10 cellular contexts compared by ENCODE assay signal in genomic region chr16:75317101-75317522, GRCh38.
DNase-seq lines count a peak whose midpoint lies in the region; ATAC-seq and TF ChIP-seq lines count a peak whose summit lies in the region.
"Had no signal": no experiment of that assay in that cellular context is flagged by ENCODE, and none has a peak within 500 bp of the region (broad histone marks: within the 10 kb centered on the region; RNA-seq: fewer than 3 reads in every experiment).

No MANE protein-coding gene starts in this region.

- ATAC-seq in IMR-90 (ENCODE audit: low read depth): no peak
- no peak for ATAC-seq in HG03135 (IDR thresholded peaks at IDR 0.05; ENCODE audit: unreplicated experiment)
- ATAC-seq in stimulated activated effector memory CD8-positive, alpha-beta T cell treated with anti-CD3 and anti-CD28 coated beads, Interleukin-12 subunit alpha, Interleukin-12 subunit beta, amount 100 ng/mL, for 72 hours: no peak
- ATAC-seq in GM18505 (IDR thresholded peaks at IDR 0.05; ENCODE audit: unreplicated experiment): no peak

- no peaks in the 10 kb centered on the region for H4K20me1 ChIP-seq in IMR-90 (ENCODE audit: insufficient read depth, low read length)

- no peaks in the 10 kb centered on the region for H3K9me3 Mint-ChIP-seq in nephron
- no peaks in the 10 kb centered on the region for H3K9me3 Mint-ChIP-seq in stimulated activated effector memory CD8-positive, alpha-beta T cell treated with anti-CD3 and anti-CD28 coated beads, Interleukin-12 subunit alpha, Interleukin-12 subunit beta, amount 100 ng/mL, for 72 hours

- H3K56ac ChIP-seq in IMR-90 (ENCODE audit: extremely low read depth, insufficient read depth, low read length): no peak overlapping the region

- no peaks in the 10 kb centered on the region for H3K27me3 Mint-ChIP-seq in nephron (ENCODE audit: low read depth)

- DNase-seq in EH (ENCODE audit: low read depth) (peak; percentile 26), IMR-90 (no peak), choroid plexus epithelial cell (ENCODE audit: low read depth) (peak; percentile 42), HCEC 1CT (no peak)
- DNase-seq in stimulated activated effector memory CD8-positive, alpha-beta T cell treated with anti-CD3 and anti-CD28 coated beads, Interleukin-12 subunit alpha, Interleukin-12 subunit beta, amount 100 ng/mL, for 72 hours (ENCODE audit: low spot score in 2 of 2): no peak
- DNase-seq: activated gamma-delta T cell treated with Interleukin-2 at 50 U/mL for 16 hours, Karpas-422 had no signal

- H4K91ac ChIP-seq in IMR-90 (ENCODE audit: insufficient read depth, low read depth, low read length): peak overlapping the region; percentile 19; the same call in 1 of the 2 replicates

- no TSS peak for BruUV-seq in IMR-90 (replicated peaks; lab: Mats Ljungman, UMichigan)

- H3K4ac ChIP-seq in IMR-90 (ENCODE audit: low read depth, low read length): peak overlapping the region; percentile 63

- peak overlapping the region; percentile 43; the same call in 1 of the 2 replicates for H4K5ac ChIP-seq in IMR-90 (ENCODE audit: low read depth, low read length)

- H2BK15ac ChIP-seq in IMR-90 (ENCODE audit: low read depth, low read length): peak overlapping the region; percentile 20; the same call in 1 of the 3 replicates

- H3K36me3 ChIP-seq in IMR-90 (ENCODE audit: control insufficient read depth, insufficient read depth, low read length): peaks cover 3% of the 10 kb centered on the region

- peak overlapping the region; percentile 15 for H2AK9ac ChIP-seq in IMR-90 (replicated peaks; ENCODE audit: low read depth, low read length, poor library complexity)

- intact Hi-C loops in IMR-90 (cut with micrococcal nuclease): no loop called here

- peak overlapping the region; percentile 61; the same call in 1 of the 2 replicates for H3K14ac ChIP-seq in IMR-90 (replicated peaks; ENCODE audit: low read depth, low read length)

- H3K27ac ChIP-seq in IMR-90 (ENCODE audit: insufficient read depth, low read length): no peak overlapping the region

- H2BK5ac ChIP-seq in IMR-90 (ENCODE audit: low read depth, low read length, poor library complexity, severe bottlenecking): peak overlapping the region; percentile 19

- peaks cover 14% of the 10 kb centered on the region for H3K4me1 ChIP-seq in IMR-90 (ENCODE audit: control insufficient read depth, insufficient read depth, low read length)

- H4K8ac ChIP-seq in IMR-90 (ENCODE audit: low read depth in 2 of 2, low read length in 2 of 2): peak overlapping the region in 1 of 2 experiments; percentile 52; a peak in 1 of 4 replicates

- H3K4me3 ChIP-seq in IMR-90 (ENCODE audit: insufficient read depth, low read depth, low read length) (no peak overlapping the region), choroid plexus epithelial cell (ENCODE audit: low read depth, low read length) (no peak overlapping the region)

- no peak overlapping the region for H3K4me2 ChIP-seq in IMR-90 (ENCODE audit: low read depth, low read length)

- dilution Hi-C loops in IMR-90 (cut with HindIII; ENCODE audit: low sequenced_read_pairs, unreplicated experiment): no loop called here

- TF ChIP-seq RAD21 in IMR-90 (IDR thresholded peaks at IDR 0.05; ENCODE audit: low read length): no peak

- 0 out of 2 replicates have a peak overlapping the region, but pooled peaks have one; percentile 19 for H3K23ac ChIP-seq in IMR-90 (ENCODE audit: low read depth, low read length)

- H3K27me3 ChIP-seq in IMR-90 (ENCODE audit: control insufficient read depth, insufficient read depth, low read length): no peaks in the 10 kb centered on the region

- H2BK120ac ChIP-seq in IMR-90 (ENCODE audit: low read depth, low read length): peak overlapping the region; percentile 44; the same call in 1 of the 2 replicates

- H3K79me1 ChIP-seq in IMR-90 (ENCODE audit: low read depth in 1 of 2, low read length in 2 of 2): peaks cover 5 to 35% of the 10 kb centered on the region in 2 experiments

- peak overlapping the region; percentile 93 for H2AK5ac ChIP-seq in IMR-90 (ENCODE audit: low read depth, low read length)

- H3K4me3 Mint-ChIP-seq in nephron: no peak overlapping the region
- no peak overlapping the region for H3K4me3 Mint-ChIP-seq in stimulated activated effector memory CD8-positive, alpha-beta T cell treated with anti-CD3 and anti-CD28 coated beads, Interleukin-12 subunit alpha, Interleukin-12 subunit beta, amount 100 ng/mL, for 72 hours

- peaks cover 7% of the 10 kb centered on the region for H3K9me1 ChIP-seq in IMR-90 (ENCODE audit: insufficient read depth, low read length)

- peak overlapping the region; percentile 83 to 95 (median 92) for H3K27ac Mint-ChIP-seq in nephron
- H3K27ac Mint-ChIP-seq in stimulated activated effector memory CD8-positive, alpha-beta T cell treated with anti-CD3 and anti-CD28 coated beads, Interleukin-12 subunit alpha, Interleukin-12 subunit beta, amount 100 ng/mL, for 72 hours: no peak overlapping the region

- TF ChIP-seq CTCF in IMR-90 (conservative IDR thresholded peaks at IDR 0.05; ENCODE audit: low read depth, low read length): no peak
- no peak for TF ChIP-seq CTCF in choroid plexus epithelial cell (conservative IDR thresholded peaks at IDR 0.05; ENCODE audit: low read depth, low read length)
- TF ChIP-seq CTCF in nephron (IDR thresholded peaks at IDR 0.05; ENCODE audit: unreplicated experiment in 3 of 3): no peak

- POLR2A ChIA-PET in IMR-90 (lab: Charles Lee; ENCODE audit: unreplicated experiment): no interaction called here

- no peaks in the 10 kb centered on the region for H3K9me3 ChIP-seq in IMR-90 (ENCODE audit: control insufficient read depth, insufficient read depth, low read length)

- H3K9ac ChIP-seq in IMR-90 (ENCODE audit: low read depth, low read length): no peak overlapping the region

- peaks cover 27% of the 10 kb centered on the region for H3K36me3 Mint-ChIP-seq in nephron (ENCODE audit: low read depth)
- H3K36me3 Mint-ChIP-seq in stimulated activated effector memory CD8-positive, alpha-beta T cell treated with anti-CD3 and anti-CD28 coated beads, Interleukin-12 subunit alpha, Interleukin-12 subunit beta, amount 100 ng/mL, for 72 hours: no peaks in the 10 kb centered on the region

- CTCF ChIA-PET in IMR-90 (lab: Yijun Ruan, JAX): interaction anchor here (0.6 kb wide), 2 partner anchors 12 to 1709 kb away, joined by 3 read pairs; no protein-coding TSS in a partner anchor

- peaks cover 22% of the 10 kb centered on the region for H3K4me1 Mint-ChIP-seq in nephron
- peaks cover 24% of the 10 kb centered on the region for H3K4me1 Mint-ChIP-seq in stimulated activated effector memory CD8-positive, alpha-beta T cell treated with anti-CD3 and anti-CD28 coated beads, Interleukin-12 subunit alpha, Interleukin-12 subunit beta, amount 100 ng/mL, for 72 hours

- no peak overlapping the region for H2AFZ ChIP-seq in IMR-90 (replicated peaks; ENCODE audit: low read length, poor library complexity)

- TF ChIP-seq POLR2A in IMR-90 (IDR thresholded peaks at IDR 0.05; ENCODE audit: low read depth, low read length): no peak
- TF ChIP-seq POLR2A in GM18505 (IDR thresholded peaks at IDR 0.05; ENCODE audit: borderline replicate concordance, extremely low read depth, insufficient read depth, insufficient read length): no peak

- H3K18ac ChIP-seq in IMR-90 (ENCODE audit: low read depth, low read length): no peak overlapping the region

- in situ Hi-C loops in IMR-90 (cut with MboI; ENCODE audit: low sequenced_read_pairs): no loop called here

- H2BK20ac ChIP-seq in IMR-90 (ENCODE audit: low read depth, low read length): peak overlapping the region; percentile 52; the same call in 1 of the 2 replicates

- 94% methylated on average over 3 of the region's 7 CpGs; no CpG with 5 or more reads in 1 of the 2 experiments for WGBS in IMR-90 (ENCODE audit: extremely low coverage in 2 of 2, insufficient read length in 1 of 2), 2 experiments

TF ChIP-seq in IMR-90, 13 proteins besides CTCF, POLR2A, EP300 and RAD21:
- TF ChIP-seq MAZ (IDR thresholded peaks at IDR 0.05; ENCODE audit: borderline replicate concordance, low read depth, low read length) (no peak), RFX5 (IDR thresholded peaks at IDR 0.05; ENCODE audit: low read depth, low read length) (no peak), RCOR1 (IDR thresholded peaks at IDR 0.05; ENCODE audit: insufficient replicate concordance, low read length) (no peak)

Comparison
In these comparisons a context has a peak if more than half of its experiments do, and no peak if none do; other contexts are left out.
1. DNase-seq: peak in EH (single experiment) and choroid plexus epithelial cell (single experiment); none in IMR-90 (single experiment), stimulated activated effector memory CD8-positive, alpha-beta T cell treated with anti-CD3 and anti-CD28 coated beads, Interleukin-12 subunit alpha, Interleukin-12 subunit beta, amount 100 ng/mL, for 72 hours (0 of 2) and HCEC 1CT (single experiment).